Comparison of ENCODE assay signal across 9 cellular contexts in the genomic region with DNA sequence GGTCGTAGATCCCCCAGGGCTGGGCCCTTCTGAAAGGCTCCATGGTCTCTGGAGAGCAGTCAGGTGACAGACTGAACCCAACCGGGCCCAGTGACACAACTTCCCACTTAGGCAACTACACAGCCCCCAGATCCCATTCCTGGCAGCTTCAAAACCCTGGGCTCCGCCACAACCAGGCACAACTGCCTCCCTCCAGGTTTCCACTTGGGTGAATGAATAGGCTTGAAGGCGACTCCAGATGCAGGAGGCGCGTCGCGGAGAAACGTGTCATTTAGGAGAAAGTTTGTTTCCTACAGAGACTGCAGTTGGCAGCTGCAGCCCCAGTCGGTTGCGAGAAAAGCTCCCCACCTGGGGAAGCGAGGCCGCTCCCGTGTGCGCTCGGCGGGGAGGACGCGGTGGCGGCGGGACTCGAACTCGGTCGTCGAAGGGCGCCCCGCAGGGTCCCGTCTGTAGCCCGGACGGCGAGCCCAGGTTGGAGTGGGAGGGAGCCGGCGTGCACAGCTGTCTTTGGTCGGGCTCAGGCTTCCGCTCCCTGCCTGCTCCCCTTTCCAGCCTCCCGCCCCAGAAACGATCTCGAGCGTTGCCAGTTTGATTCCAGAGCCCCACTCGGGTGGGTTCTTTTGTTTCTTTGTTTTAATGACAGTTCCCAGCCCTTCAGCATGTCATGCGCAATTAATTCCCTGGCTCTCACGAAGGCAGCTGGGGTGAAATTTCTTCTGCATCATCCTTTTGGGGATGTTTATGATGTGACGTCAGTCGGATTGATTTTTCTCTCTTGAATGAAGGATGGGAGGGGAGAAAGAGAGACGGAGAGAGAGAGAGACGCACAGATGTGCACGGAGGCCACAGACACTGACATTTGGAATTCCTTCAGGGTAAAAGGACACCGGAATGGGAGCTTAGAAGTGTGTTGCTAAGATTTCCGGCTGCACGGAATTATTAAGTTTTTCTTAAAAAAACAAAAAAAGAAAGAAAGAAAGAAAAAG. TPM values are rescaled to one million over a fixed set of nuclear protein-coding genes. Genes with fewer than 3 reads are reported as not detected.
A peak's percentile ranks its signal among the peaks of the same experiment; 100 is the strongest.
DNase-seq lines count a peak whose midpoint lies in the region; ATAC-seq and TF ChIP-seq lines count a peak whose summit lies in the region.
"Had no signal": no experiment of that assay in that cellular context is flagged by ENCODE, and none has a peak within 500 bp of the region (broad histone marks: within the 10 kb centered on the region; RNA-seq: fewer than 3 reads in every experiment).

No MANE protein-coding gene starts in this region.

- peaks cover 0 to 22% (median 13%) of the 10 kb centered on the region in 6 donors for H3K4me1 ChIP-seq in spleen

- H3K9me3 ChIP-seq in spleen = no peaks in the 10 kb centered on the region

- no peaks in the 10 kb centered on the region for H3K36me3 ChIP-seq in spleen

- peak overlapping the region; percentile 65 for H3K4me3 Mint-ChIP-seq in Calu3 (ENCODE audit: low read depth, unreplicated experiment)
- peak overlapping the region; percentile 17 for H3K4me3 Mint-ChIP-seq in central memory CD8-positive, alpha-beta T cell

- intact Hi-C loops in Calu3 (cut with micrococcal nuclease; ENCODE audit: unreplicated experiment) = no loop called here
- intact Hi-C loops in spleen (cut with DNase I; ENCODE audit: low total_unique reads) = no loop called here

- CTCF ChIA-PET in Calu3 (lab: Charles Lee) = interaction anchor here (0.6 to 1.0 kb wide), 5 partner anchors 10 to 264 kb away, joined by 3 to 5 read pairs (median 5); no protein-coding TSS in a partner anchor

- BruUV-seq in Calu3 (replicated peaks; lab: Mats Ljungman, UMichigan) = no TSS peak

- no peak for ATAC-seq in central memory CD8-positive, alpha-beta T cell (replicated peaks; ENCODE audit: extremely low read depth, poor library complexity, severe bottlenecking)
- no peak for ATAC-seq in HG02610 (IDR thresholded peaks at IDR 0.05; ENCODE audit: unreplicated experiment)

- WGBS in spleen, 5 donors = 3 to 5% (median 4%) methylated on average over 32 to 50 of the region's 50 CpGs

- peaks cover 19% of the 10 kb centered on the region for H3K27me3 Mint-ChIP-seq in Calu3 (ENCODE audit: unreplicated experiment)
- H3K27me3 Mint-ChIP-seq in central memory CD8-positive, alpha-beta T cell = peaks cover 76% of the 10 kb centered on the region

- peaks cover 8% of the 10 kb centered on the region for H3K36me3 Mint-ChIP-seq in Calu3 (ENCODE audit: insufficient read depth, unreplicated experiment)
- no peaks in the 10 kb centered on the region for H3K36me3 Mint-ChIP-seq in central memory CD8-positive, alpha-beta T cell (ENCODE audit: insufficient read depth)

- H3K4me1 Mint-ChIP-seq in Calu3 (ENCODE audit: low read depth, unreplicated experiment) = no peaks in the 10 kb centered on the region
- H3K4me1 Mint-ChIP-seq in central memory CD8-positive, alpha-beta T cell = peaks cover 16% of the 10 kb centered on the region

- no peaks in the 10 kb centered on the region for H3K9me3 Mint-ChIP-seq in Calu3 (ENCODE audit: low read depth, unreplicated experiment)
- no peaks in the 10 kb centered on the region for H3K9me3 Mint-ChIP-seq in central memory CD8-positive, alpha-beta T cell

- H3K27ac Mint-ChIP-seq in Calu3 (ENCODE audit: unreplicated experiment) = no peak overlapping the region
- no peak overlapping the region for H3K27ac Mint-ChIP-seq in central memory CD8-positive, alpha-beta T cell (ENCODE audit: low read depth)

- H3K27me3 ChIP-seq in spleen (replicated peaks in 1 of 7) = peaks cover 0 to 45% (median 21%) of the 10 kb centered on the region in 7 donors

- TF ChIP-seq CTCF in Calu3 (IDR thresholded peaks at IDR 0.05; ENCODE audit: unreplicated experiment) (no peak), spleen (IDR thresholded peaks at IDR 0.05 in 8 of 11, conservative IDR thresholded peaks at IDR 0.05 in 3 of 11) (no peak)

- H3K27ac ChIP-seq in spleen = no peak overlapping the region
- H3K27ac ChIP-seq: HL-60 had no signal

- TF ChIP-seq POLR2A in spleen (IDR thresholded peaks at IDR 0.05) = no peak

- peak overlapping the region in 6 of 8 donors; percentile 15 to 55 (median 26) for H3K4me3 ChIP-seq in spleen

- DNase-seq in Calu3 = no peak
- peak; percentile 72 for DNase-seq in NCI-H510A (lab: John Stamatoyannopoulos, UW)
- DNase-seq in central memory CD8-positive, alpha-beta T cell (ENCODE audit: low spot score in 2 of 2) = no peak
- DNase-seq in iris pigment epithelial cell (ENCODE audit: low read depth) = peak; percentile 91
- peak; percentile 75 for DNase-seq in spleen
- DNase-seq in OCI-M2 (lab: John Stamatoyannopoulos, UW; ENCODE audit: unreplicated experiment) = no peak
- DNase-seq in NCI-H146 (lab: John Stamatoyannopoulos, UW) = no peak

RNA-seq across cellular contexts. Expression of a gene that starts 0.9 kb away (rescaled TPM):
- total RNA-seq in Calu3 (2022) (not detected in 2 replicates), spleen (1 to 10 TPM in 3 of 7 donors, under 1 TPM in 2, not detected in 2; 0.60 to 1.6 (median 1.0) TPM)
- polyA plus RNA-seq in spleen = under 1 TPM; 0.13 to 0.14 (median 0.13) TPM

Comparison
In these comparisons a context has a peak if more than half of its experiments do, and no peak if none do; other contexts are left out.
1. DNase-seq: peak in NCI-H510A (single experiment), iris pigment epithelial cell (single experiment) and spleen (single experiment); none in Calu3 (single experiment), central memory CD8-positive, alpha-beta T cell (0 of 2), OCI-M2 (single experiment) and NCI-H146 (single experiment).